16 cellular contexts compared by ENCODE assay signal in genomic region chr7:47383064-47383463, GRCh38.
DNase-seq lines count a peak whose midpoint lies in the region; ATAC-seq lines count a peak whose summit lies in the region.
"Had no signal": no experiment of that assay in that cellular context is flagged by ENCODE, and none has a peak within 500 bp of the region (broad histone marks: within the 10 kb centered on the region; RNA-seq: fewer than 3 reads in every experiment).

No MANE protein-coding gene starts in this region.

- ATAC-seq in GM19463 (IDR thresholded peaks at IDR 0.05; ENCODE audit: unreplicated experiment): no peak
- no peak for ATAC-seq in stimulated activated naive CD8-positive, alpha-beta T cell treated with anti-CD3 and anti-CD28 coated beads, Interleukin-15, Interleukin-2, amounts not matched to agents 100 U/mL and 50 U/mL, for 24 hours
- ATAC-seq: HCT116, natural killer cell, PC-3 had no signal

- no peak overlapping the region for H3K4me3 ChIP-seq in SJSA1

- H3K9me3 ChIP-seq in SJSA1 (replicated peaks): no peaks in the 10 kb centered on the region

- H3K4me1 ChIP-seq in SJSA1 (replicated peaks): peaks cover 65% of the 10 kb centered on the region

- H3K36me3 ChIP-seq in SJSA1: peaks cover 51% of the 10 kb centered on the region

- no peaks in the 10 kb centered on the region for H3K27me3 ChIP-seq in SJSA1 (replicated peaks)

- H3K27ac ChIP-seq in SJSA1: peak overlapping the region; percentile 51
- H3K27ac ChIP-seq: KMS-11 had no signal

- DNase-seq in EH (ENCODE audit: low read depth) (peak; percentile 85), SJSA1 (ENCODE audit: low read depth in 1 of 2, low spot score in 2 of 2) (peak; percentile 62 to 72), fibroblast of peridontal ligament (ENCODE audit: extremely low read depth) (peak; percentile 75), retina (peak; percentile 22), NCI-H526 treated with DMSO at 0.1 percent for 48 hours (lab: John Stamatoyannopoulos, UW) (no peak), DMS153 (lab: John Stamatoyannopoulos, UW) (no peak)
- no peak for DNase-seq in stimulated activated naive CD8-positive, alpha-beta T cell treated with anti-CD3 and anti-CD28 coated beads, Interleukin-15, Interleukin-2, amounts not matched to agents 100 U/mL and 50 U/mL, for 24 hours
- DNase-seq: activated B cell treated with CpG ODN at 0.5 μM for 24 hours; DMS53; natural killer cell; NCI-H1436; PC-3; stimulated activated CD4-positive, alpha-beta T cell treated with anti-CD3 and anti-CD28 coated beads, Interleukin-2, amount 100 ng/mL, for 24 hours had no signal

Comparison
In these comparisons a context has a peak if more than half of its experiments do, and no peak if none do; other contexts are left out.
1. DNase-seq: peak in EH (single experiment), SJSA1 (2 of 2), fibroblast of peridontal ligament (single experiment) and retina (single experiment); none in NCI-H526 treated with DMSO at 0.1 percent for 48 hours (single experiment), DMS153 (single experiment) and stimulated activated naive CD8-positive, alpha-beta T cell treated with anti-CD3 and anti-CD28 coated beads, Interleukin-15, Interleukin-2, amounts not matched to agents 100 U/mL and 50 U/mL, for 24 hours (single experiment).